7 cellular contexts compared by ENCODE assay signal in genomic region chr3:156816091-156816793, GRCh38.
DNase-seq lines count a peak whose midpoint lies in the region; ATAC-seq and TF ChIP-seq lines count a peak whose summit lies in the region.

No MANE protein-coding gene starts in this region.

- DNase-seq in astrocyte of the hippocampus (ENCODE audit: low read depth, low spot score), result peak; percentile 78
- peak; percentile 50 for DNase-seq in iPS-NIHi11 (ENCODE audit: low spot score)
- DNase-seq in stimulated activated CD4-positive, alpha-beta T cell treated with anti-CD3 and anti-CD28 coated beads, Interleukin-1b, Interleukin-23, amount 100 ng/mL, for 48 hours, result peak; percentile 39
- no peak for DNase-seq in NCI-H1048 (lab: John Stamatoyannopoulos, UW)

- ATAC-seq in GM18867 (IDR thresholded peaks at IDR 0.05; ENCODE audit: unreplicated experiment) (peak; percentile 21), HG02884 (IDR thresholded peaks at IDR 0.05; ENCODE audit: unreplicated experiment) (peak; percentile 15), SK-N-SH treated with all-trans-retinoic acid at 6 μM for 48 hours (peak; percentile 48)

TF ChIP-seq in SK-N-SH treated with all-trans-retinoic acid at 6 μM for 48 hours, 23 proteins besides CTCF, POLR2A, EP300 and RAD21:
- no peak for TF ChIP-seq ZFP30 (CRISPR knock-in tag; IDR thresholded peaks at IDR 0.05)
- no peak for TF ChIP-seq ZNF70 (CRISPR knock-in tag; IDR thresholded peaks at IDR 0.05)
- no peak for TF ChIP-seq PATZ1 (CRISPR knock-in tag; IDR thresholded peaks at IDR 0.05; ENCODE audit: borderline replicate concordance)
- TF ChIP-seq ARNTL (CRISPR knock-in tag; IDR thresholded peaks at IDR 0.05; ENCODE audit: borderline replicate concordance, low read depth), result no peak
- no peak for TF ChIP-seq GLIS3 (CRISPR knock-in tag; IDR thresholded peaks at IDR 0.05)
- TF ChIP-seq TSHZ2 (CRISPR knock-in tag; IDR thresholded peaks at IDR 0.05), result no peak
- no peak for TF ChIP-seq PPARA (CRISPR knock-in tag; IDR thresholded peaks at IDR 0.05; ENCODE audit: borderline replicate concordance)
- TF ChIP-seq TOX (CRISPR knock-in tag; IDR thresholded peaks at IDR 0.05; ENCODE audit: borderline replicate concordance), result no peak
- TF ChIP-seq OSR1 (CRISPR knock-in tag; IDR thresholded peaks at IDR 0.05), result no peak
- TF ChIP-seq ZFP3 (CRISPR knock-in tag; IDR thresholded peaks at IDR 0.05), result no peak
- no peak for TF ChIP-seq ISL1 (CRISPR knock-in tag; IDR thresholded peaks at IDR 0.05)
